In genomic region chr7:118312966-118313365, GRCh38 we compare ENCODE assay signal across 1 cellular context.
TF ChIP-seq lines count a peak whose summit lies in the region.

No MANE protein-coding gene starts in this region.

TF ChIP-seq in GM23338, 12 proteins besides CTCF, POLR2A, EP300 and RAD21 (continued from another document):
- TF ChIP-seq ZNF462 (CRISPR knock-in tag; IDR thresholded peaks at IDR 0.05) (no peak), CREB1 (CRISPR knock-in tag; IDR thresholded peaks at IDR 0.05; ENCODE audit: low read depth) (no peak), STAT1 (IDR thresholded peaks at IDR 0.05; ENCODE audit: unreplicated experiment) (no peak), NANOG (IDR thresholded peaks at IDR 0.05; ENCODE audit: borderline replicate concordance) (no peak), REST (IDR thresholded peaks at IDR 0.05; ENCODE audit: unreplicated experiment) (no peak), EZH2 (IDR thresholded peaks at IDR 0.05; ENCODE audit: low read depth, unreplicated experiment) (no peak), ETS1 (IDR thresholded peaks at IDR 0.05) (no peak), POLR2AphosphoS5 (IDR thresholded peaks at IDR 0.05; ENCODE audit: low read depth) (no peak)
